ENCODE assay signal across 1 cellular context in the genomic region with DNA sequence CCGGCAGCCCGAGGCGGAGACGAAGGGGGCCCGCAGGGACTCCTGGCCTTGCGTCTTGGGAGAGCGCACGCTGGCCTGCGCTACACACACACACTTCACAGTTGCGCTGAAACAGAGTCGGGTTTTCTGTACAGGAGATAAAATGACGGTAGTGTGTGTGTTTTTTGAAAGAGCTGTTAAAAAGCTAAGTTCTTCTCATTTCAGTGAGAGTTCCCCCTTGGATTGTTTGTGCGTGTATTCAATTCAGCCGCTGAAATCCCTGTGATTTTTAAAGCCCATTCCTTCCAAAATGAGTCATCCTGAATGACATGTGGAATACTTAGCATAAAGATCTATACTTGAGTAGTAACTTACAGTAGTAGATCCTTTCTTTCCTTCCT.
TF ChIP-seq lines count a peak whose summit lies in the region.

No MANE protein-coding gene starts in this region.

TF ChIP-seq in WTC11, 78 proteins besides CTCF, POLR2A, EP300 and RAD21 (continued from another document):
- TF ChIP-seq, protein P1, sequence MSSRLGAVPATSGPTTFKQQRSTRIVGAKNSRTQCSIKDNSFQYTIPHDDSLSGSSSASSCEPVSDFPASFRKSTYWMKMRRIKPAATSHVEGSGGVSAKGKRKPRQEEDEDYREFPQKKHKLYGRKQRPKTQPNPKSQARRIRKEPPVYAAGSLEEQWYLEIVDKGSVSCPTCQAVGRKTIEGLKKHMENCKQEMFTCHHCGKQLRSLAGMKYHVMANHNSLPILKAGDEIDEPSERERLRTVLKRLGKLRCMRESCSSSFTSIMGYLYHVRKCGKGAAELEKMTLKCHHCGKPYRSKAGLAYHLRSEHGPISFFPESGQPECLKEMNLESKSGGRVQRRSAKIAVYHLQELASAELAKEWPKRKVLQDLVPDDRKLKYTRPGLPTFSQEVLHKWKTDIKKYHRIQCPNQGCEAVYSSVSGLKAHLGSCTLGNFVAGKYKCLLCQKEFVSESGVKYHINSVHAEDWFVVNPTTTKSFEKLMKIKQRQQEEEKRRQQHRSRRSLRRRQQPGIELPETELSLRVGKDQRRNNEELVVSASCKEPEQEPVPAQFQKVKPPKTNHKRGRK (CRISPR knock-in tag; IDR thresholded peaks at IDR 0.05; ENCODE audit: borderline replicate concordance) = no peak
- no peak for TF ChIP-seq OVOL2 (CRISPR knock-in tag; IDR thresholded peaks at IDR 0.05; ENCODE audit: borderline replicate concordance)
- TF ChIP-seq PRRX2 (CRISPR knock-in tag; IDR thresholded peaks at IDR 0.05) = no peak
- TF ChIP-seq STAT6 (CRISPR knock-in tag; conservative IDR thresholded peaks at IDR 0.05; ENCODE audit: low read depth) = no peak
- TF ChIP-seq TEAD4 (CRISPR knock-in tag; IDR thresholded peaks at IDR 0.05) = no peak
